1 cellular context compared by ENCODE assay signal in genomic region chr6:68636710-68637470, GRCh38.
TF ChIP-seq lines count a peak whose summit lies in the region.

No MANE protein-coding gene starts in this region.

TF ChIP-seq in H1, 55 proteins besides CTCF, POLR2A, EP300 and RAD21:
- TF ChIP-seq SIX5 (IDR thresholded peaks at IDR 0.05; ENCODE audit: low read depth, low read length) (no peak), KDM4A (IDR thresholded peaks at IDR 0.05; ENCODE audit: low read depth, low read length, severe bottlenecking) (no peak), USF2 (IDR thresholded peaks at IDR 0.05; ENCODE audit: low read length) (no peak), PHF8 (conservative IDR thresholded peaks at IDR 0.05; ENCODE audit: low read depth, low read length) (no peak), TCF12 (IDR thresholded peaks at IDR 0.05; ENCODE audit: low read depth, low read length) (no peak), CREB1 (IDR thresholded peaks at IDR 0.05) (no peak), EGR1 (IDR thresholded peaks at IDR 0.05; ENCODE audit: borderline replicate concordance, low read depth, low read length) (no peak), ATF3 (IDR thresholded peaks at IDR 0.05; ENCODE audit: insufficient read depth, low read depth, low read length) (no peak), SUZ12 (IDR thresholded peaks at IDR 0.05; ENCODE audit: low read length) (no peak), SRF (IDR thresholded peaks at IDR 0.05; ENCODE audit: low read depth, low read length) (no peak), CHD2 (IDR thresholded peaks at IDR 0.05; ENCODE audit: low read length) (no peak), JUND (IDR thresholded peaks at IDR 0.05; ENCODE audit: low read length) (no peak), RFX5 (IDR thresholded peaks at IDR 0.05; ENCODE audit: borderline replicate concordance, low read depth, low read length) (no peak), TAF7 (optimal IDR thresholded peaks at IDR 0.05; ENCODE audit: borderline replicate concordance, low read depth, low read length) (no peak), SP2 (IDR thresholded peaks at IDR 0.05; ENCODE audit: low read length) (no peak), TAF1 (IDR thresholded peaks at IDR 0.05; ENCODE audit: low read depth, low read length) (no peak), JUN (IDR thresholded peaks at IDR 0.05; ENCODE audit: low read depth, low read length) (no peak), YY1 (IDR thresholded peaks at IDR 0.05; ENCODE audit: low read depth, low read length) (no peak), MAX (IDR thresholded peaks at IDR 0.05) (no peak), ZNF274 (IDR thresholded peaks at IDR 0.05; ENCODE audit: borderline replicate concordance, extremely low read depth, low read length) (no peak)
